Comparison of ENCODE assay signal across 21 cellular contexts in the genomic region with DNA sequence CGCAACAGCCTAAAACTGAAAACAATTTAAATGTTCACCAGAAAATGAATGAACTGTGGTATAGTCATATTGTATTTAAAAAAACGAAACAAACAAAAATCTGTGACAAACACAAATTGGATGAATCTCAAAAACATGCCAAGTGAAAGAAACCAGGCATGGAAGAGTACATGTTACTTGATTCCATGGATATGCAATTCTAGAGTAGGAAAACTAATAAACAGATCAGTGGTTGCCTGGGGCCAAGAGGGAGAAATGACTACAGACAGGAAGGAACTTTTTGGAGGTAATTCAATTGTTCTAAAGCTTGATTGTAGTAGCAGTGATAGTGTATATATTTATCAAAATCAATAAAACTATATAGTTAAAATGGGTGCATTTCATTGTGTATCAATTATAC.
"Had no signal": no experiment of that assay in that cellular context is flagged by ENCODE, and none has a peak within 500 bp of the region (broad histone marks: within the 10 kb centered on the region; RNA-seq: fewer than 3 reads in every experiment).

No MANE protein-coding gene starts in this region.

- H3K27me3 ChIP-seq: dorsolateral prefrontal cortex, esophagus muscularis mucosa, gastrocnemius medialis, heart left ventricle, right atrium auricular region, transverse colon, vagina had no signal

- ATAC-seq: activated CD4-positive, alpha-beta T cell treated with anti-CD3 and anti-CD28 coated beads for 36 hours; activated naive CD4-positive, alpha-beta T cell treated with anti-CD3 and anti-CD28 coated beads, Interleukin-2, amount 50 U/mL, for 72 hours; activated T-cell treated with anti-CD3 and anti-CD28 coated beads, Interleukin-2, amount 50 U/mL, for 72 hours; gastrocnemius medialis; heart left ventricle had no signal

- H3K9me3 ChIP-seq: esophagus muscularis mucosa, gastrocnemius medialis, right atrium auricular region, transverse colon, vagina had no signal

- DNase-seq: activated CD4-positive, alpha-beta T cell treated with anti-CD3 and anti-CD28 coated beads for 36 hours; activated CD8-positive, alpha-beta memory T cell treated with anti-CD3 and anti-CD28 coated beads, Interleukin-2, amount 50 U/mL, for 48 hours; activated gamma-delta T cell; activated T-cell treated with anti-CD3 and anti-CD28 coated beads, Interleukin-2, amount 50 U/mL, for 72 hours; aorta; dorsolateral prefrontal cortex; gastrocnemius medialis; heart left ventricle; nephron progenitor cell; occipital lobe; small intestine; stimulated activated CD4-positive, alpha-beta T cell treated with anti-CD3 and anti-CD28 coated beads, Interleukin-4, amount 100 ng/mL, for 24 hours; stimulated activated naive CD4-positive, alpha-beta T cell; T-helper 1 cell; transverse colon had no signal

- H3K4me3 ChIP-seq: dorsolateral prefrontal cortex, esophagus muscularis mucosa, gastrocnemius medialis, heart left ventricle, right atrium auricular region, transverse colon, vagina had no signal

- H3K27ac ChIP-seq: dorsolateral prefrontal cortex, esophagus muscularis mucosa, heart left ventricle, right atrium auricular region, transverse colon, vagina, VCaP had no signal

- FAIRE-seq: bronchial epithelial cell, small intestine had no signal

- H3K36me3 ChIP-seq: esophagus muscularis mucosa, gastrocnemius medialis, right atrium auricular region, transverse colon, vagina had no signal
